22 cellular contexts compared by ENCODE assay signal in the genomic region with DNA sequence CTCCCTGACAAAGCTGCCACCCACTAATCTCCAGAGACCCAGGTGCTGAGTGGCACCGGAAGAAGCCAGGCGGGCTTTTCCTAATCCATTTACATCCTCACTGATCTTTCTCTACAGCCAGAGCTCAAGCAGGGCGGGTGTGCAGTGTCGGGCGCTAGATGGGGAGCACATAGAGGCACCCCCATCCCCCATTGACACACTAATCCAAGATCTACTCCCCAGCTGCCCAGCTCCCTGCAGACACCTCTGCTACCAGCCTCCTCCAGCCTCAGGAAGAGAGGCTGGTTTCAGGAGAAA. TPM values are rescaled to one million over a fixed set of nuclear protein-coding genes. Genes with fewer than 3 reads are reported as not detected.
DNase-seq lines count a peak whose midpoint lies in the region; ATAC-seq and TF ChIP-seq lines count a peak whose summit lies in the region.
"Had no signal": no experiment of that assay in that cellular context is flagged by ENCODE, and none has a peak within 500 bp of the region (broad histone marks: within the 10 kb centered on the region; RNA-seq: fewer than 3 reads in every experiment).

No MANE protein-coding gene starts in this region.

- H3K9me3 Mint-ChIP-seq in MCF 10A (ENCODE audit: unreplicated experiment) = no peaks in the 10 kb centered on the region
- H3K9me3 Mint-ChIP-seq: activated T-helper 17 cell treated with anti-CD3 and anti-CD28 coated beads, Interleukin-2, amount 50 U/mL, for 72 hours; stimulated activated naive B cell treated with anti-CD40 and anti-IgM and Interleukin-4, amounts not matched to agents 10 μg/mL and 1 μg/mL and 100 μg/mL, for 72 hours had no signal

- no peak for TF ChIP-seq EP300 in sigmoid colon (IDR thresholded peaks at IDR 0.05)

- TF ChIP-seq POLR2A in breast epithelium (IDR thresholded peaks at IDR 0.05) = no peak
- TF ChIP-seq POLR2A in sigmoid colon (IDR thresholded peaks at IDR 0.05) = no peak

- in situ Hi-C loops in mammary epithelial cell (cut with MboI; ENCODE audit: low sequenced_read_pairs in 2 of 2) = no loop called here

- intact Hi-C loops in MCF 10A (cut with micrococcal nuclease) (no loop called here), breast epithelium (cut with DNase I; ENCODE audit: low total_unique reads) (no loop called here), mammary epithelial cell (cut with micrococcal nuclease) (loop anchor here (5.0 kb wide), 1 partner anchor 35 kb away; no protein-coding TSS in a partner anchor), sigmoid colon (cut with DNase I) (no loop called here)

- H3K9me3 ChIP-seq in breast epithelium = no peaks in the 10 kb centered on the region
- no peaks in the 10 kb centered on the region for H3K9me3 ChIP-seq in HUES64 (ENCODE audit: insufficient read depth, low read depth, low read length)
- no peaks in the 10 kb centered on the region for H3K9me3 ChIP-seq in mammary epithelial cell (replicated peaks; ENCODE audit: insufficient read depth, low read length)
- no peaks in the 10 kb centered on the region for H3K9me3 ChIP-seq in sigmoid colon
- H3K9me3 ChIP-seq: BLaER1 treated with 17β-estradiol and CSF1 and Interleukin-3, amounts not matched to agents 10 nM and 100 nM; lower lobe of right lung; thoracic aorta had no signal

- H3K36me3 Mint-ChIP-seq in MCF 10A (ENCODE audit: insufficient read depth, unreplicated experiment) = peaks cover 6% of the 10 kb centered on the region
- H3K36me3 Mint-ChIP-seq: activated naive CD8-positive, alpha-beta T cell; stimulated activated naive B cell treated with anti-CD40 and anti-IgM and Interleukin-4, amounts not matched to agents 10 μg/mL and 1 μg/mL and 100 μg/mL, for 72 hours had no signal

- H3K4me3 Mint-ChIP-seq in MCF 10A (ENCODE audit: unreplicated experiment) = no peak overlapping the region
- H3K4me3 Mint-ChIP-seq: activated naive CD8-positive, alpha-beta T cell; activated T-helper 17 cell treated with anti-CD3 and anti-CD28 coated beads, Interleukin-2, amount 50 U/mL, for 72 hours; stimulated activated naive B cell treated with anti-CD40 and anti-IgM and Interleukin-4, amounts not matched to agents 10 μg/mL and 1 μg/mL and 100 μg/mL, for 72 hours had no signal

- no peaks in the 10 kb centered on the region for H4K20me1 ChIP-seq in mammary epithelial cell (ENCODE audit: insufficient read depth, low read length)
- H4K20me1 ChIP-seq: BLaER1 treated with 17β-estradiol and CSF1 and Interleukin-3, amounts not matched to agents 10 nM and 100 nM had no signal

- ATAC-seq in GM18909 (IDR thresholded peaks at IDR 0.05; ENCODE audit: poor library complexity, unreplicated experiment) = no peak
- ATAC-seq: activated T-helper 17 cell treated with anti-CD3 and anti-CD28 coated beads, Interleukin-2, amount 50 U/mL, for 72 hours; lower lobe of right lung; stimulated activated naive B cell treated with anti-CD40 and anti-IgM and Interleukin-4, amounts not matched to agents 10 μg/mL and 1 μg/mL and 100 μg/mL, for 72 hours had no signal

- H3K27me3 ChIP-seq in breast epithelium (no peaks in the 10 kb centered on the region), HUES64 (ENCODE audit: insufficient read depth, low read length) (no peaks in the 10 kb centered on the region), mammary epithelial cell (ENCODE audit: insufficient read depth, low read length) (no peaks in the 10 kb centered on the region), sigmoid colon (no peaks in the 10 kb centered on the region)
- H3K27me3 ChIP-seq: BLaER1 treated with 17β-estradiol and CSF1 and Interleukin-3, amounts not matched to agents 10 nM and 100 nM had no signal

- DNase-seq in MCF 10A (ENCODE audit: unreplicated experiment) (no peak), breast epithelium (ENCODE audit: low spot score in 2 of 2) (no peak), mammary epithelial cell (no peak), sigmoid colon (peak; percentile 17), DMS79 treated with DMSO at 0.1 percent for 48 hours (lab: John Stamatoyannopoulos, UW) (no peak)
- DNase-seq in stimulated activated CD4-positive, alpha-beta T cell treated with anti-CD3 and anti-CD28 coated beads, Interleukin-4, amount 100 ng/mL, for 4 hours = no peak
- DNase-seq: activated CD8-positive, alpha-beta memory T cell treated with anti-CD3 and anti-CD28 coated beads, Interleukin-2, amount 50 U/mL, for 4 hours; aorta; cerebellar nuclear complex; lower lobe of right lung; stimulated activated CD4-positive, alpha-beta T cell treated with anti-CD3 and anti-CD28 coated beads, Interleukin-2, amount 100 ng/mL, for 48 hours; stimulated activated naive B cell treated with anti-CD40 and anti-IgM and Interleukin-4, amounts not matched to agents 10 μg/mL and 1 μg/mL and 100 μg/mL, for 72 hours had no signal

- H3K4me3 ChIP-seq in breast epithelium = no peak overlapping the region
- H3K4me3 ChIP-seq in HUES64 (ENCODE audit: low read length) = no peak overlapping the region
- H3K4me3 ChIP-seq in mammary epithelial cell (replicated peaks in 1 of 3; ENCODE audit: insufficient read depth in 1 of 3, low read depth in 2 of 3, low read length in 3 of 3) = no peak overlapping the region
- H3K4me3 ChIP-seq in sigmoid colon = no peak overlapping the region
- H3K4me3 ChIP-seq: BLaER1 treated with 17β-estradiol and CSF1 and Interleukin-3, amounts not matched to agents 10 nM and 100 nM; lower lobe of right lung; smooth muscle cell; thoracic aorta had no signal

- no peaks in the 10 kb centered on the region for H3K79me2 ChIP-seq in mammary epithelial cell (ENCODE audit: insufficient read depth, low read length)

- H3K27ac ChIP-seq in breast epithelium = peak overlapping the region in 1 of 2 donors; percentile 58
- H3K27ac ChIP-seq in HUES64 (ENCODE audit: low read depth, low read length) = no peak overlapping the region
- H3K27ac ChIP-seq in mammary epithelial cell (ENCODE audit: insufficient read depth, low read depth, low read length) = no peak overlapping the region
- H3K27ac ChIP-seq in sigmoid colon = no peak overlapping the region
- H3K27ac ChIP-seq: BLaER1 treated with 17β-estradiol and CSF1 and Interleukin-3, amounts not matched to agents 10 nM and 100 nM; lower lobe of right lung; thoracic aorta had no signal

- peak overlapping the region; percentile 80 for H3K27ac Mint-ChIP-seq in MCF 10A (ENCODE audit: low read depth, unreplicated experiment)
- H3K27ac Mint-ChIP-seq: activated naive CD8-positive, alpha-beta T cell; activated T-helper 17 cell treated with anti-CD3 and anti-CD28 coated beads, Interleukin-2, amount 50 U/mL, for 72 hours; stimulated activated naive B cell treated with anti-CD40 and anti-IgM and Interleukin-4, amounts not matched to agents 10 μg/mL and 1 μg/mL and 100 μg/mL, for 72 hours had no signal

- no peaks in the 10 kb centered on the region for H3K4me1 ChIP-seq in breast epithelium
- H3K4me1 ChIP-seq in HUES64 (ENCODE audit: insufficient read depth, low read length) = peaks cover 17% of the 10 kb centered on the region
- H3K4me1 ChIP-seq in mammary epithelial cell (ENCODE audit: insufficient read depth, low read length) = peaks cover 41% of the 10 kb centered on the region
- no peaks in the 10 kb centered on the region for H3K4me1 ChIP-seq in sigmoid colon
- H3K4me1 ChIP-seq: lower lobe of right lung had no signal

- no peak overlapping the region for H2AFZ ChIP-seq in mammary epithelial cell (ENCODE audit: low read depth, low read length)

- no peaks in the 10 kb centered on the region for H3K27me3 Mint-ChIP-seq in MCF 10A (ENCODE audit: insufficient read depth, unreplicated experiment)
- H3K27me3 Mint-ChIP-seq: activated naive CD8-positive, alpha-beta T cell had no signal

- H3K36me3 ChIP-seq in breast epithelium = no peaks in the 10 kb centered on the region
- no peaks in the 10 kb centered on the region for H3K36me3 ChIP-seq in HUES64 (ENCODE audit: insufficient read depth, low read length)
- H3K36me3 ChIP-seq in mammary epithelial cell (ENCODE audit: insufficient read depth, low read length) = no peaks in the 10 kb centered on the region
- H3K36me3 ChIP-seq in sigmoid colon = no peaks in the 10 kb centered on the region
- H3K36me3 ChIP-seq: BLaER1 treated with 17β-estradiol and CSF1 and Interleukin-3, amounts not matched to agents 10 nM and 100 nM; lower lobe of right lung; thoracic aorta had no signal

- BruUV-seq in MCF 10A (replicated peaks; lab: Mats Ljungman, UMichigan) (no TSS peak), mammary epithelial cell (replicated peaks; lab: Mats Ljungman, UMichigan) (no TSS peak)

- 91% methylated on average over 5 of the region's 5 CpGs for WGBS in HUES64
- WGBS in mammary epithelial cell (ENCODE audit: low coverage, missing lambda C conversion rate) = 100% methylated on average over 3 of the region's 5 CpGs
- 85 to 87% methylated on average over 5 of the region's 5 CpGs for WGBS in sigmoid colon, 2 donors

- H3K4me1 Mint-ChIP-seq in MCF 10A (ENCODE audit: insufficient read depth, unreplicated experiment) = peaks cover 26% of the 10 kb centered on the region
- H3K4me1 Mint-ChIP-seq: activated T-helper 17 cell treated with anti-CD3 and anti-CD28 coated beads, Interleukin-2, amount 50 U/mL, for 72 hours; stimulated activated naive B cell treated with anti-CD40 and anti-IgM and Interleukin-4, amounts not matched to agents 10 μg/mL and 1 μg/mL and 100 μg/mL, for 72 hours had no signal

- dilution Hi-C loops in mammary epithelial cell (cut with HindIII; ENCODE audit: low sequenced_read_pairs) = no loop called here

- no peak for TF ChIP-seq CTCF in MCF 10A (IDR thresholded peaks at IDR 0.05; ENCODE audit: unreplicated experiment)
- TF ChIP-seq CTCF in breast epithelium (IDR thresholded peaks at IDR 0.05) = no peak
- TF ChIP-seq CTCF in mammary epithelial cell (conservative IDR thresholded peaks at IDR 0.05 in 1 of 2, IDR thresholded peaks at IDR 0.05 in 1 of 2; ENCODE audit: extremely low read depth in 1 of 2, insufficient read depth in 1 of 2, low read depth in 1 of 2, low read length in 2 of 2) = no peak
- TF ChIP-seq CTCF in sigmoid colon (IDR thresholded peaks at IDR 0.05) = no peak

- H3K9ac ChIP-seq in HUES64 (ENCODE audit: low read depth, low read length) (peak overlapping the region; percentile 8; the same call in 1 of the 2 replicates), mammary epithelial cell (ENCODE audit: insufficient read depth, low read length) (no peak overlapping the region)
- H3K9ac ChIP-seq: BLaER1 treated with 17β-estradiol and CSF1 and Interleukin-3, amounts not matched to agents 10 nM and 100 nM had no signal

- POLR2A ChIA-PET in MCF 10A (lab: Yijun Ruan, JAX) = interaction anchor here (0.7 to 2.2 kb wide), 2 partner anchors 26 to 92 kb away, joined by 3 to 8 read pairs; no protein-coding TSS in a partner anchor

- H3K4me2 ChIP-seq in mammary epithelial cell (ENCODE audit: insufficient read depth, low read depth, low read length) = peak overlapping the region; percentile 26
- H3K4me2 ChIP-seq: smooth muscle cell had no signal

- CTCF ChIA-PET in MCF 10A (lab: Yijun Ruan, JAX) = interaction anchor here (1.2 to 2.2 kb wide), 2 partner anchors 37 to 38 kb away, joined by 4 to 10 read pairs; no protein-coding TSS in a partner anchor
- CTCF ChIA-PET in mammary epithelial cell (lab: Charles Lee; ENCODE audit: low non-redundant PET) = no interaction called here

RNA-seq across cellular contexts. Expression of gene FRMPD2, which starts 22.2 kb away (rescaled TPM):
- 0.98 and 1.3 TPM in 2 replicates for total RNA-seq in MCF 10A (2022)
- total RNA-seq in breast epithelium = 1 to 10 TPM in 2 of 3 donors, not detected in 1; 1.9 to 4.6 TPM
- 0.15 TPM for polyA plus RNA-seq in HUES64 (2013, experiment 1 of 2)
- 0.38 TPM for polyA plus RNA-seq in HUES64 (2013, experiment 2 of 2)
- total RNA-seq in mammary epithelial cell = under 1 TPM; 0.33 to 0.59 TPM
- 0.41 TPM for polyA plus RNA-seq in mammary epithelial cell
- 1.2 TPM for polyA minus RNA-seq in mammary epithelial cell
- total RNA-seq in sigmoid colon = not detected
- polyA plus RNA-seq in sigmoid colon = under 1 TPM in 1 of 3 donors, not detected in 2; 0.09 TPM
- total RNA-seq: aorta, NCI-H460, RPMI7951, smooth muscle cell, thoracic aorta had no signal
- polyA plus RNA-seq: AG04450, aorta had no signal

RNA-seq across cellular contexts. Expression of gene MAPK8, which starts 54.2 kb away (rescaled TPM):
- total RNA-seq in MCF 10A (2022) (48.9 and 52.9 TPM in 2 replicates), breast epithelium (100 to 1,000 TPM in 1 of 3 donors, 10 to 100 TPM in 2; 52.5 to 108 (median 74.1) TPM), mammary epithelial cell (10 to 100 TPM; 38.6 to 50.8 TPM), sigmoid colon (10 to 100 TPM; 46.7 to 74.5 (median 60.6) TPM)
- polyA plus RNA-seq in HUES64 (2013, experiment 1 of 2) = 42.8 TPM
- polyA plus RNA-seq in HUES64 (2013, experiment 2 of 2) = 49.3 TPM
- polyA plus RNA-seq in mammary epithelial cell (19.2 TPM), sigmoid colon (10 to 100 TPM; 17.4 to 31.9 (median 26.4) TPM)
- polyA minus RNA-seq in mammary epithelial cell = 38.3 TPM
